ENCODE assay signal across 10 cellular contexts in genomic region chr6:16540804-16541752, GRCh38.
DNase-seq lines count a peak whose midpoint lies in the region; ATAC-seq and TF ChIP-seq lines count a peak whose summit lies in the region.
"Had no signal": no experiment of that assay in that cellular context is flagged by ENCODE, and none has a peak within 500 bp of the region (broad histone marks: within the 10 kb centered on the region; RNA-seq: fewer than 3 reads in every experiment).

No MANE protein-coding gene starts in this region.

- H3K4me2 ChIP-seq in neuronal stem cell (ENCODE audit: insufficient read depth, low read length, poor library complexity, severe bottlenecking) (no peak overlapping the region), PC-3 (ENCODE audit: low read length) (no peak overlapping the region)

- no peak overlapping the region for H2BK15ac ChIP-seq in neuronal stem cell (ENCODE audit: low read length)

- H3K27ac ChIP-seq in angular gyrus (ENCODE audit: low read depth, low read length) (peak overlapping the region; percentile 8), neuronal stem cell (replicated peaks; ENCODE audit: low read length) (no peak overlapping the region), PC-3 (ENCODE audit: low read length) (no peak overlapping the region)

- in situ Hi-C loops in GM13976 (cut with MboI; ENCODE audit: low sequenced_read_pairs, unreplicated experiment) = no loop called here

- no peaks in the 10 kb centered on the region for H3F3A ChIP-seq in PC-3 (ENCODE audit: low read length, unreplicated experiment)

- H2AK5ac ChIP-seq in neuronal stem cell (ENCODE audit: low read depth, low read length) = no peak overlapping the region

- DNase-seq in GM13976 (ENCODE audit: low spot score) = peak; percentile 44
- DNase-seq in neuronal stem cell (ENCODE audit: low spot score) = no peak
- DNase-seq in DMS79 (lab: John Stamatoyannopoulos, UW) = no peak
- DNase-seq in PC-3 = no peak
- no peak for DNase-seq in stimulated activated CD4-positive, alpha-beta T cell treated with anti-CD3 and anti-CD28 coated beads, Interleukin-2, amount 100 ng/mL, for 24 hours
- no peak for DNase-seq in foreskin melanocyte
- DNase-seq: stimulated activated CD8-positive, alpha-beta memory T cell treated with anti-CD3 and anti-CD28 coated beads, Interleukin-4, amount 100 ng/mL, for 48 hours; T-helper 17 cell had no signal

- CTCF ChIA-PET in PC-3 (lab: Charles Lee) = no interaction called here

- H2BK12ac ChIP-seq in neuronal stem cell (ENCODE audit: low read length) = no peak overlapping the region

- no peaks in the 10 kb centered on the region for H3K36me3 ChIP-seq in neuronal stem cell (replicated peaks in 1 of 2; ENCODE audit: control insufficient read depth in 2 of 2, insufficient read depth in 2 of 2, low read length in 2 of 2)
- H3K36me3 ChIP-seq in PC-3 (ENCODE audit: low read depth, low read length) = no peaks in the 10 kb centered on the region

- peak overlapping the region; percentile 13 for H3K18ac ChIP-seq in neuronal stem cell (ENCODE audit: low read length)

- ATAC-seq in GM21786 (IDR thresholded peaks at IDR 0.05; ENCODE audit: unreplicated experiment) (peak; percentile 67), PC-3 (no peak)
- ATAC-seq: T-helper 17 cell had no signal

- no peak overlapping the region for H4K91ac ChIP-seq in neuronal stem cell (ENCODE audit: low read depth, low read length, poor library complexity)

- no peaks in the 10 kb centered on the region for H3K9me3 ChIP-seq in neuronal stem cell (replicated peaks in 1 of 2; ENCODE audit: control insufficient read depth in 2 of 2, insufficient read depth in 1 of 2, low read depth in 1 of 2, low read length in 2 of 2)
- H3K9me3 ChIP-seq in PC-3 (ENCODE audit: low read length) = no peaks in the 10 kb centered on the region

- H2BK120ac ChIP-seq in neuronal stem cell (ENCODE audit: low read depth, low read length) = no peak overlapping the region

- H3K9me2 ChIP-seq in PC-3 (replicated peaks; ENCODE audit: low read length) = no peaks in the 10 kb centered on the region

- TF ChIP-seq CTCF in GM13976 (IDR thresholded peaks at IDR 0.05; ENCODE audit: borderline replicate concordance, control extremely low read depth, extremely low read depth, insufficient read depth, missing control alignments) (no peak), PC-3 (conservative IDR thresholded peaks at IDR 0.05; ENCODE audit: low read depth, low read length) (no peak)

- H3K9ac ChIP-seq in neuronal stem cell (ENCODE audit: low read depth, low read length, poor library complexity) (no peak overlapping the region), PC-3 (ENCODE audit: low read length) (no peak overlapping the region)

- H2BK5ac ChIP-seq in neuronal stem cell (ENCODE audit: low read length) = no peak overlapping the region

- no peak overlapping the region for H3K23ac ChIP-seq in neuronal stem cell (ENCODE audit: low read depth, low read length, poor library complexity)

- no TSS peak for BruUV-seq in PC-3 (replicated peaks; lab: Mats Ljungman, UMichigan)

- POLR2A ChIA-PET in PC-3 (lab: Charles Lee; ENCODE audit: unreplicated experiment) = no interaction called here

- H3K79me1 ChIP-seq in neuronal stem cell (ENCODE audit: low read depth, low read length) = no peaks in the 10 kb centered on the region

- intact Hi-C loops in PC-3 (cut with micrococcal nuclease) = no loop called here

- WGBS in neuronal stem cell (ENCODE audit: extremely low coverage in 2 of 2, insufficient read length in 2 of 2, insufficient replicate concordance in 1 of 2), 2 donors = no CpG with 5 or more reads among the region's 14 CpGs

- H3K27me3 ChIP-seq in neuronal stem cell (ENCODE audit: control insufficient read depth in 3 of 3, insufficient read depth in 3 of 3, low read depth in 1 of 3, low read length in 3 of 3) (no peaks in the 10 kb centered on the region), PC-3 (ENCODE audit: low read length) (no peaks in the 10 kb centered on the region)

- H3K4me1 ChIP-seq in neuronal stem cell (ENCODE audit: control insufficient read depth in 2 of 2, insufficient read depth in 1 of 2, low read depth in 1 of 2, low read length in 2 of 2) (peaks cover 14 to 23% of the 10 kb centered on the region in 2 donors), PC-3 (ENCODE audit: insufficient read depth, low read length) (no peaks in the 10 kb centered on the region)

- H3K79me2 ChIP-seq in PC-3 (ENCODE audit: low read length) = no peaks in the 10 kb centered on the region

- no peaks in the 10 kb centered on the region for H4K20me1 ChIP-seq in PC-3 (ENCODE audit: low read length)

- H3K4me3 ChIP-seq in neuronal stem cell (ENCODE audit: low read length in 2 of 2) (no peak overlapping the region), PC-3 (ENCODE audit: low read length) (no peak overlapping the region)

- H2AFZ ChIP-seq in neuronal stem cell (ENCODE audit: low read length) = no peak overlapping the region
- H2AFZ ChIP-seq in PC-3 (ENCODE audit: low read length) = no peak overlapping the region

- no peak overlapping the region for H3K4ac ChIP-seq in neuronal stem cell (ENCODE audit: low read length)

- no peak overlapping the region for H4K8ac ChIP-seq in neuronal stem cell (ENCODE audit: low read depth, low read length)

- no peak overlapping the region for H3K14ac ChIP-seq in neuronal stem cell (ENCODE audit: low read length)
